ENCODE assay signal across 9 cellular contexts in the genomic region with DNA sequence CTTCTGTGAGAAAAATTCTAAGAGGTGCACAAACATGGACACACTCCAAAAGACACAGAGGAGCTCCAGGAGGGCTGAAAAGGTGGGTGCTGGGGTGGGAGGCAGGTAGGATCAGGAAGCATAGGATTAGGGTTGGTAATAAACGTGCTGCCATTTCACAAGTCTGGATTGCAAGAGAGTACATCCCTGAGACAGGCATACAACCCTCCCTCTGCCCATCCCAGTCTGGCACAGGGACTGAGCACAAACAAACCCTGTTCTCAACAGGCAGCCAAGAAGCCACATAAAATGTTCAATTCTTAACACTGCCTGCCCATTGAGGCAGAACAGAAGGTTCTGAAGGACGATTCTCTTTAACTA. TPM values are rescaled to one million over a fixed set of nuclear protein-coding genes. Genes with fewer than 3 reads are reported as not detected.
A peak's percentile ranks its signal among the peaks of the same experiment; 100 is the strongest.
DNase-seq lines count a peak whose midpoint lies in the region; ATAC-seq and TF ChIP-seq lines count a peak whose summit lies in the region.
"Had no signal": no experiment of that assay in that cellular context is flagged by ENCODE, and none has a peak within 500 bp of the region (broad histone marks: within the 10 kb centered on the region; RNA-seq: fewer than 3 reads in every experiment).

No MANE protein-coding gene starts in this region.

- H3K9me3 ChIP-seq in A673 (ENCODE audit: low read depth, low read length, poor library complexity, severe bottlenecking) = no peaks in the 10 kb centered on the region
- H3K9me3 ChIP-seq in OCI-LY7 (ENCODE audit: low read length) = no peaks in the 10 kb centered on the region

- no peaks in the 10 kb centered on the region for H3K27me3 Mint-ChIP-seq in chondrocyte (ENCODE audit: low read depth)

- H3K4me2 ChIP-seq in OCI-LY7 (ENCODE audit: low read length) = no peak overlapping the region

- H3K79me2 ChIP-seq in OCI-LY7 (ENCODE audit: insufficient read depth, low read depth, low read length) = peaks cover 47% of the 10 kb centered on the region; the same call in 1 of the 2 replicates

- no peaks in the 10 kb centered on the region for H3K9me3 Mint-ChIP-seq in chondrocyte (ENCODE audit: low read depth)

- no peaks in the 10 kb centered on the region for H3K27me3 ChIP-seq in A673 (replicated peaks; ENCODE audit: insufficient read depth, low read depth, low read length, poor library complexity)
- H3K27me3 ChIP-seq: cardiac muscle cell had no signal

- no peak for TF ChIP-seq CTCF in A673 (conservative IDR thresholded peaks at IDR 0.05; ENCODE audit: low read depth, low read length)
- TF ChIP-seq CTCF in chondrocyte (IDR thresholded peaks at IDR 0.05) = no peak
- TF ChIP-seq CTCF in OCI-LY7 (conservative IDR thresholded peaks at IDR 0.05; ENCODE audit: low read length) = no peak

- H2AFZ ChIP-seq in OCI-LY7 (ENCODE audit: low read length) = no peak overlapping the region

- no peaks in the 10 kb centered on the region for H3K9me2 ChIP-seq in OCI-LY7 (ENCODE audit: insufficient read depth, low read length)

- peak; percentile 8 for ATAC-seq in GM19025 (IDR thresholded peaks at IDR 0.05; ENCODE audit: low read depth, unreplicated experiment)
- ATAC-seq in HG03045 (IDR thresholded peaks at IDR 0.05; ENCODE audit: unreplicated experiment) = no peak

- H3K36me3 Mint-ChIP-seq in chondrocyte (ENCODE audit: low read depth) = no peaks in the 10 kb centered on the region

- peak overlapping the region; percentile 51 for H3K4me3 Mint-ChIP-seq in chondrocyte (ENCODE audit: unreplicated experiment)

- TSS peak; percentile 23 for BruUV-seq in A673 (replicated peaks; lab: Mats Ljungman, UMichigan)
- no TSS peak for BruUV-seq in OCI-LY7 (replicated peaks; lab: Mats Ljungman, UMichigan)

- H3K27ac ChIP-seq in A673 (ENCODE audit: low read depth, low read length, poor library complexity, severe bottlenecking) (peak overlapping the region; percentile 93), OCI-LY7 (ENCODE audit: low read depth, low read length, poor library complexity, severe bottlenecking) (no peak overlapping the region)
- H3K27ac ChIP-seq: cardiac muscle cell had no signal

- H3K4me1 Mint-ChIP-seq in chondrocyte (ENCODE audit: low read depth) = peaks cover 30% of the 10 kb centered on the region

- peak overlapping the region; percentile 29 for H3K4me3 ChIP-seq in A673 (ENCODE audit: low read depth, low read length, poor library complexity, severe bottlenecking)
- H3K4me3 ChIP-seq in OCI-LY7 (ENCODE audit: low read depth, low read length, poor library complexity, severe bottlenecking) = no peak overlapping the region
- H3K4me3 ChIP-seq: cardiac muscle cell had no signal

- no peaks in the 10 kb centered on the region for H3K36me3 ChIP-seq in A673 (ENCODE audit: insufficient read depth, low read length, poor library complexity, severe bottlenecking)
- H3K36me3 ChIP-seq in OCI-LY7 (ENCODE audit: insufficient read depth, low read length) = peaks cover 8% of the 10 kb centered on the region
- H3K36me3 ChIP-seq: cardiac muscle cell had no signal

- intact Hi-C loops in A673 (cut with micrococcal nuclease; ENCODE audit: unreplicated experiment) (no loop called here), OCI-LY7 (cut with micrococcal nuclease; ENCODE audit: unreplicated experiment) (no loop called here)

- POLR2A ChIA-PET in A673 (lab: Charles Lee; ENCODE audit: low non-redundant PET) (no interaction called here), OCI-LY7 (lab: Charles Lee) (interaction anchor here (0.8 kb wide), 1 partner anchor 11 kb away, joined by 3 read pairs; no protein-coding TSS in a partner anchor)

- CTCF ChIA-PET in A673 (lab: Charles Lee) = interaction anchor here (0.9 kb wide), 1 partner anchor 69 kb away, joined by 3 read pairs; no protein-coding TSS in a partner anchor
- CTCF ChIA-PET in OCI-LY7 (lab: Charles Lee; ENCODE audit: unreplicated experiment) = no interaction called here

- peaks cover 40% of the 10 kb centered on the region for H3K4me1 ChIP-seq in A673 (ENCODE audit: insufficient read depth, low read length, poor library complexity, severe bottlenecking)
- no peaks in the 10 kb centered on the region for H3K4me1 ChIP-seq in OCI-LY7 (ENCODE audit: insufficient read depth, low read length, poor library complexity, severe bottlenecking)

- peak overlapping the region; percentile 97 for H3K27ac Mint-ChIP-seq in chondrocyte (ENCODE audit: unreplicated experiment)

- DNase-seq in A673 (ENCODE audit: low spot score) = no peak
- peak; percentile 30 for DNase-seq in HK-2 (ENCODE audit: unreplicated experiment)
- no peak for DNase-seq in chondrocyte (ENCODE audit: low spot score)
- peak; percentile 21 for DNase-seq in putamen (ENCODE audit: low spot score)
- no peak for DNase-seq in OCI-LY7 (ENCODE audit: low spot score)
- no peak for DNase-seq in NCI-H524 (lab: John Stamatoyannopoulos, UW)

- H4K20me1 ChIP-seq in OCI-LY7 (ENCODE audit: insufficient read depth, low read length) = peaks cover 6% of the 10 kb centered on the region; the same call in 1 of the 2 replicates

RNA-seq across cellular contexts. Expression of gene SLC35F2, which starts 18.5 kb away (rescaled TPM):
- total RNA-seq in A673 (2021) = 80.8 and 95.4 TPM in 2 replicates
- total RNA-seq in chondrocyte = 4.4 to 5.6 TPM (median 4.7 TPM) in 3 replicates
- 20.9 and 23.3 TPM in 2 replicates for total RNA-seq in OCI-LY7 (2014; rRNA removed; shearing (Covaris generic))
- 21.1 and 21.6 TPM in 2 replicates for total RNA-seq in OCI-LY7 (2022)

Comparison
In these comparisons a context has a peak if more than half of its experiments do, and no peak if none do; other contexts are left out.
1. DNase-seq: peak in HK-2 (single experiment) and putamen (single experiment); none in A673 (single experiment), chondrocyte (single experiment), OCI-LY7 (single experiment) and NCI-H524 (0 of 2).